Comparison of ENCODE assay signal across 1 cellular context in the genomic region with DNA sequence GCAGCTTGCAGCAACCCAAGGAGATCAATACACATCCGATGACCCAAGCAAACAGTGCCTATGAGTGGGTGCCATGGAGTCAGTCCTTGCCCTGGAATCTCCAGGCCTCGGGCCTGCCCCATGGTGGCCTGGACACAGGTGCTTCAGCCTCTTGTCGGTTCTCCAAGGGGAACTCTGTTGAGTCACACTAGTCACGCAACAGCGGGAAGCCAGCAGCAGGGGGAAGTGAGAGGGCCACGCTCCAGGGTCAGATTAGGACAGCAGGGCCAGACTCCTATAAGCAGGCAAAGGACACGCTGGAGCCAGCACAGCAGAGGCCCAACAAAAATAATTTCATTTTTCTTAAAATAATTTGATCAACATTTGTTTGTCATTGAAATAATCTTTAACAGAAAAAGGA.
TF ChIP-seq lines count a peak whose summit lies in the region.

No MANE protein-coding gene starts in this region.

TF ChIP-seq in IMR-90, 13 proteins besides CTCF, POLR2A, EP300 and RAD21:
- TF ChIP-seq, protein P1, sequence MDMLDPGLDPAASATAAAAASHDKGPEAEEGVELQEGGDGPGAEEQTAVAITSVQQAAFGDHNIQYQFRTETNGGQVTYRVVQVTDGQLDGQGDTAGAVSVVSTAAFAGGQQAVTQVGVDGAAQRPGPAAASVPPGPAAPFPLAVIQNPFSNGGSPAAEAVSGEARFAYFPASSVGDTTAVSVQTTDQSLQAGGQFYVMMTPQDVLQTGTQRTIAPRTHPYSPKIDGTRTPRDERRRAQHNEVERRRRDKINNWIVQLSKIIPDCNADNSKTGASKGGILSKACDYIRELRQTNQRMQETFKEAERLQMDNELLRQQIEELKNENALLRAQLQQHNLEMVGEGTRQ (IDR thresholded peaks at IDR 0.05; ENCODE audit: low read depth, low read length): no peak
- TF ChIP-seq MXI1 (IDR thresholded peaks at IDR 0.05; ENCODE audit: borderline replicate concordance, low read depth, low read length) (no peak), SMC3 (IDR thresholded peaks at IDR 0.05; ENCODE audit: low read depth, low read length) (no peak), CEBPB (IDR thresholded peaks at IDR 0.05; ENCODE audit: low read depth, low read length) (no peak), CHD1 (IDR thresholded peaks at IDR 0.05; ENCODE audit: low read depth, low read length) (no peak), BHLHE40 (IDR thresholded peaks at IDR 0.05; ENCODE audit: low read depth, low read length) (no peak), MAFK (IDR thresholded peaks at IDR 0.05; ENCODE audit: low read depth, low read length) (no peak), FOS (IDR thresholded peaks at IDR 0.05; ENCODE audit: low read depth, low read length) (no peak), RFX5 (IDR thresholded peaks at IDR 0.05; ENCODE audit: low read depth, low read length) (no peak), RCOR1 (IDR thresholded peaks at IDR 0.05; ENCODE audit: insufficient replicate concordance, low read length) (no peak), MAZ (IDR thresholded peaks at IDR 0.05; ENCODE audit: borderline replicate concordance, low read depth, low read length) (no peak), NFE2L2 (IDR thresholded peaks at IDR 0.05; ENCODE audit: low read depth, low read length) (no peak)
- TF ChIP-seq, protein P2, sequence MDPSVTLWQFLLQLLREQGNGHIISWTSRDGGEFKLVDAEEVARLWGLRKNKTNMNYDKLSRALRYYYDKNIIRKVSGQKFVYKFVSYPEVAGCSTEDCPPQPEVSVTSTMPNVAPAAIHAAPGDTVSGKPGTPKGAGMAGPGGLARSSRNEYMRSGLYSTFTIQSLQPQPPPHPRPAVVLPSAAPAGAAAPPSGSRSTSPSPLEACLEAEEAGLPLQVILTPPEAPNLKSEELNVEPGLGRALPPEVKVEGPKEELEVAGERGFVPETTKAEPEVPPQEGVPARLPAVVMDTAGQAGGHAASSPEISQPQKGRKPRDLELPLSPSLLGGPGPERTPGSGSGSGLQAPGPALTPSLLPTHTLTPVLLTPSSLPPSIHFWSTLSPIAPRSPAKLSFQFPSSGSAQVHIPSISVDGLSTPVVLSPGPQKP (IDR thresholded peaks at IDR 0.05; ENCODE audit: borderline replicate concordance, low read depth, low read length): no peak
